19 cellular contexts compared by ENCODE assay signal in genomic region chr2:64288932-64289655, GRCh38.
DNase-seq lines count a peak whose midpoint lies in the region; ATAC-seq, FAIRE-seq and TF ChIP-seq lines count a peak whose summit lies in the region.
"Had no signal": no experiment of that assay in that cellular context is flagged by ENCODE, and none has a peak within 500 bp of the region (broad histone marks: within the 10 kb centered on the region; RNA-seq: fewer than 3 reads in every experiment).

No MANE protein-coding gene starts in this region.

- H3K36me3 Mint-ChIP-seq in T-helper 1 cell treated with Interleukin-12 subunit alpha and Interleukin-12 subunit beta and Interleukin-4 antibody, amounts not matched to agents 30 μg/mL and 1 μg/mL, for 36 hours (ENCODE audit: low read depth): no peaks in the 10 kb centered on the region
- H3K36me3 Mint-ChIP-seq in CD4-positive, alpha-beta memory T cell: no peaks in the 10 kb centered on the region
- H3K36me3 Mint-ChIP-seq: activated naive CD4-positive, alpha-beta T cell treated with anti-CD3 and anti-CD28 coated beads, Interleukin-2, amount 50 U/mL, for 24 hours; natural killer cell had no signal

- in situ Hi-C loops in gastrocnemius medialis (cut with MboI; ENCODE audit: low sequenced_read_pairs in 4 of 4): no loop called here

- H3K9me3 ChIP-seq in ascending aorta: no peaks in the 10 kb centered on the region
- no peaks in the 10 kb centered on the region for H3K9me3 ChIP-seq in left ventricle myocardium inferior (replicated peaks)
- no peaks in the 10 kb centered on the region for H3K9me3 ChIP-seq in gastrocnemius medialis
- H3K9me3 ChIP-seq in CD4-positive, alpha-beta memory T cell (ENCODE audit: control insufficient read depth in 1 of 2, low read length in 2 of 2): no peaks in the 10 kb centered on the region
- H3K9me3 ChIP-seq: upper lobe of left lung had no signal

- H3K27ac Mint-ChIP-seq in T-helper 1 cell treated with Interleukin-12 subunit alpha and Interleukin-12 subunit beta and Interleukin-4 antibody, amounts not matched to agents 30 μg/mL and 1 μg/mL, for 36 hours: peak overlapping the region; percentile 31
- H3K27ac Mint-ChIP-seq in CD4-positive, alpha-beta memory T cell: no peak overlapping the region
- H3K27ac Mint-ChIP-seq: activated CD4-positive, alpha-beta T cell treated with anti-CD3 and anti-CD28 coated beads for 36 hours; activated naive CD4-positive, alpha-beta T cell treated with anti-CD3 and anti-CD28 coated beads, Interleukin-2, amount 50 U/mL, for 24 hours; B cell; natural killer cell had no signal

- FAIRE-seq in D721Med (lab: Jason Lieb, UNC): no peak
- FAIRE-seq: frontal cortex had no signal

- no peak overlapping the region for H3K4me3 Mint-ChIP-seq in T-helper 1 cell treated with Interleukin-12 subunit alpha and Interleukin-12 subunit beta and Interleukin-4 antibody, amounts not matched to agents 30 μg/mL and 1 μg/mL, for 36 hours
- H3K4me3 Mint-ChIP-seq in CD4-positive, alpha-beta memory T cell: no peak overlapping the region
- H3K4me3 Mint-ChIP-seq: activated CD4-positive, alpha-beta T cell treated with anti-CD3 and anti-CD28 coated beads for 36 hours; activated naive CD4-positive, alpha-beta T cell treated with anti-CD3 and anti-CD28 coated beads, Interleukin-2, amount 50 U/mL, for 24 hours; B cell; natural killer cell had no signal

- TF ChIP-seq CTCF in ascending aorta (IDR thresholded peaks at IDR 0.05) (no peak), left ventricle myocardium inferior (IDR thresholded peaks at IDR 0.05; ENCODE audit: borderline replicate concordance) (no peak), gastrocnemius medialis (IDR thresholded peaks at IDR 0.05 in 4 of 5, conservative IDR thresholded peaks at IDR 0.05 in 1 of 5) (no peak), D721Med (IDR thresholded peaks at IDR 0.05; ENCODE audit: insufficient read depth, missing control alignments) (no peak)

- H3K27ac ChIP-seq in ascending aorta (peak overlapping the region; percentile 48 to 62), left ventricle myocardium inferior (replicated peaks) (peak overlapping the region; percentile 57), gastrocnemius medialis (peak overlapping the region; percentile 20 to 57 (median 38))
- H3K27ac ChIP-seq in CD4-positive, alpha-beta memory T cell (ENCODE audit: low read depth, low read length): no peak overlapping the region
- H3K27ac ChIP-seq: 22Rv1 had no signal

- H3K4me1 ChIP-seq in ascending aorta: peaks cover 8 to 14% of the 10 kb centered on the region in 2 donors
- peaks cover 30% of the 10 kb centered on the region for H3K4me1 ChIP-seq in left ventricle myocardium inferior
- peaks cover 0 to 5% of the 10 kb centered on the region in 2 donors for H3K4me1 ChIP-seq in gastrocnemius medialis
- H3K4me1 ChIP-seq in CD4-positive, alpha-beta memory T cell (ENCODE audit: insufficient read depth, low read length): peaks cover 5% of the 10 kb centered on the region

- no peak for DNase-seq in T-helper 1 cell
- DNase-seq in ascending aorta (ENCODE audit: low spot score in 2 of 2): no peak
- no peak for DNase-seq in left ventricle myocardium inferior
- DNase-seq in gastrocnemius medialis: no peak
- DNase-seq in D721Med (ENCODE audit: insufficient read length, low spot score): no peak
- no peak for DNase-seq in NCI-H1694 treated with DMSO at 0.1 percent for 48 hours (lab: John Stamatoyannopoulos, UW)
- DNase-seq in CD4-positive, alpha-beta memory T cell: no peak
- DNase-seq: activated CD4-positive, alpha-beta T cell treated with anti-CD3 and anti-CD28 coated beads for 36 hours; COR-L47; natural killer cell; NCI-H510A treated with DMSO at 0.1 percent for 48 hours; SHP77 treated with DMSO at 0.1 percent for 48 hours; upper lobe of left lung had no signal

- H3K4me3 ChIP-seq in ascending aorta (no peak overlapping the region), left ventricle myocardium inferior (no peak overlapping the region), gastrocnemius medialis (no peak overlapping the region)
- H3K4me3 ChIP-seq in CD4-positive, alpha-beta memory T cell (ENCODE audit: low read length in 2 of 2): no peak overlapping the region
- H3K4me3 ChIP-seq: upper lobe of left lung had no signal

- H3K27me3 Mint-ChIP-seq in T-helper 1 cell treated with Interleukin-12 subunit alpha and Interleukin-12 subunit beta and Interleukin-4 antibody, amounts not matched to agents 30 μg/mL and 1 μg/mL, for 36 hours (ENCODE audit: low read depth): peaks cover 7% of the 10 kb centered on the region
- peaks cover 0 to 6% of the 10 kb centered on the region in 2 donors for H3K27me3 Mint-ChIP-seq in CD4-positive, alpha-beta memory T cell
- H3K27me3 Mint-ChIP-seq: activated naive CD4-positive, alpha-beta T cell treated with anti-CD3 and anti-CD28 coated beads, Interleukin-2, amount 50 U/mL, for 24 hours had no signal

- H3K4me1 Mint-ChIP-seq in T-helper 1 cell treated with Interleukin-12 subunit alpha and Interleukin-12 subunit beta and Interleukin-4 antibody, amounts not matched to agents 30 μg/mL and 1 μg/mL, for 36 hours (ENCODE audit: low read depth): peaks cover 2% of the 10 kb centered on the region
- H3K4me1 Mint-ChIP-seq in CD4-positive, alpha-beta memory T cell: no peaks in the 10 kb centered on the region
- H3K4me1 Mint-ChIP-seq: activated CD4-positive, alpha-beta T cell treated with anti-CD3 and anti-CD28 coated beads for 36 hours; activated naive CD4-positive, alpha-beta T cell treated with anti-CD3 and anti-CD28 coated beads, Interleukin-2, amount 50 U/mL, for 24 hours; B cell; natural killer cell had no signal

- intact Hi-C loops in ascending aorta (cut with DNase I) (no loop called here), left ventricle myocardium inferior (cut with micrococcal nuclease) (no loop called here), gastrocnemius medialis (cut with DNase I; ENCODE audit: low total_unique reads) (no loop called here)
- intact Hi-C loops in CD4-positive, alpha-beta memory T cell (cut with micrococcal nuclease): no loop called here

- H3K9me3 Mint-ChIP-seq in T-helper 1 cell treated with Interleukin-12 subunit alpha and Interleukin-12 subunit beta and Interleukin-4 antibody, amounts not matched to agents 30 μg/mL and 1 μg/mL, for 36 hours: no peaks in the 10 kb centered on the region
- peaks cover 0 to 2% (median 0%) of the 10 kb centered on the region in 8 donors for H3K9me3 Mint-ChIP-seq in CD4-positive, alpha-beta memory T cell
- H3K9me3 Mint-ChIP-seq: activated naive CD4-positive, alpha-beta T cell treated with anti-CD3 and anti-CD28 coated beads, Interleukin-2, amount 50 U/mL, for 24 hours; natural killer cell had no signal

- TF ChIP-seq POLR2A in gastrocnemius medialis (IDR thresholded peaks at IDR 0.05): no peak

- H3K27me3 ChIP-seq in ascending aorta (no peaks in the 10 kb centered on the region), left ventricle myocardium inferior (ENCODE audit: low read depth) (peaks cover 3% of the 10 kb centered on the region), gastrocnemius medialis (no peaks in the 10 kb centered on the region)
- no peaks in the 10 kb centered on the region for H3K27me3 ChIP-seq in CD4-positive, alpha-beta memory T cell (ENCODE audit: insufficient read depth, low read length)
- H3K27me3 ChIP-seq: upper lobe of left lung had no signal

- ATAC-seq in gastrocnemius medialis: no peak
- ATAC-seq: activated CD4-positive, alpha-beta T cell treated with anti-CD3 and anti-CD28 coated beads for 36 hours; HCT116; natural killer cell had no signal

- no peaks in the 10 kb centered on the region for H3K36me3 ChIP-seq in ascending aorta
- H3K36me3 ChIP-seq in left ventricle myocardium inferior: no peaks in the 10 kb centered on the region
- no peaks in the 10 kb centered on the region for H3K36me3 ChIP-seq in gastrocnemius medialis
- no peaks in the 10 kb centered on the region for H3K36me3 ChIP-seq in CD4-positive, alpha-beta memory T cell (ENCODE audit: insufficient read depth, low read length)
- H3K36me3 ChIP-seq: upper lobe of left lung had no signal

- POLR2A ChIA-PET in CD4-positive, alpha-beta memory T cell (lab: Charles Lee; ENCODE audit: partially characterized antibody): no interaction called here

- CTCF ChIA-PET in CD4-positive, alpha-beta memory T cell (lab: Charles Lee; ENCODE audit: partially characterized antibody): no interaction called here
